Comparison of ENCODE assay signal across 21 cellular contexts in genomic region chr7:101177644-101178043, GRCh38. TPM values are rescaled to one million over a fixed set of nuclear protein-coding genes. Genes with fewer than 3 reads are reported as not detected.
A peak's percentile ranks its signal among the peaks of the same experiment; 100 is the strongest.
DNase-seq lines count a peak whose midpoint lies in the region; ATAC-seq, FAIRE-seq and TF ChIP-seq lines count a peak whose summit lies in the region.
"Had no signal": no experiment of that assay in that cellular context is flagged by ENCODE, and none has a peak within 500 bp of the region (broad histone marks: within the 10 kb centered on the region; RNA-seq: fewer than 3 reads in every experiment).

No MANE protein-coding gene starts in this region.

- H3K4me1 Mint-ChIP-seq in brain (peaks cover 54% of the 10 kb centered on the region), immature natural killer cell (peaks cover 7 to 15% of the 10 kb centered on the region in 2 donors)

- FAIRE-seq in HepG2 (lab: Jason Lieb, UNC): no peak
- FAIRE-seq: D721Med, GM19239 had no signal

- TF ChIP-seq EP300 in HepG2 (IDR thresholded peaks at IDR 0.05; ENCODE audit: low read depth in 2 of 2, low read length in 2 of 2) (no peak), HepG2 (CRISPR knock-in tag; IDR thresholded peaks at IDR 0.05; ENCODE audit: borderline replicate concordance) (no peak)

- no peaks in the 10 kb centered on the region for H3K9me3 ChIP-seq in HepG2 (ENCODE audit: low read length)

- no peak for TF ChIP-seq POLR2A in HepG2 (IDR thresholded peaks at IDR 0.05; ENCODE audit: insufficient read depth in 1 of 2, low read depth in 2 of 2, low read length in 2 of 2)

- H3K9me3 Mint-ChIP-seq in brain (peaks cover 0 to 13% (median 2%) of the 10 kb centered on the region in 5 experiments), immature natural killer cell (peaks cover 0 to 2% (median 0%) of the 10 kb centered on the region in 6 donors)
- H3K9me3 Mint-ChIP-seq: CD8-positive, alpha-beta T cell had no signal

- H3K4me2 ChIP-seq in HepG2 (ENCODE audit: low read depth, low read length): no peak overlapping the region

- no TSS peak for BruUV-seq in HepG2 (replicated peaks; lab: Mats Ljungman, UMichigan)

- H3K36me3 Mint-ChIP-seq in brain (peaks cover 27% of the 10 kb centered on the region), immature natural killer cell (no peaks in the 10 kb centered on the region)
- H3K36me3 Mint-ChIP-seq: CD8-positive, alpha-beta T cell had no signal

- H3K27me3 Mint-ChIP-seq in brain (peaks cover 93% of the 10 kb centered on the region), immature natural killer cell (ENCODE audit: low read depth in 3 of 3) (peaks cover 29 to 60% (median 36%) of the 10 kb centered on the region in 3 donors)

- intact Hi-C loops in HepG2 (cut with micrococcal nuclease; ENCODE audit: unreplicated experiment): no loop called here

- H3K27ac ChIP-seq in HepG2 (ENCODE audit: extremely low read length, insufficient read depth, low read length): no peak overlapping the region
- H3K27ac ChIP-seq: 22Rv1 had no signal

- TF ChIP-seq CTCF in brain (conservative IDR thresholded peaks at IDR 0.05) (no peak), HepG2 (CRISPR knock-in tag; IDR thresholded peaks at IDR 0.05) (no peak)

- in situ Hi-C loops in HepG2 (cut with HindIII; ENCODE audit: extremely low pct_ligation_motif_present, low pct_unique_long_range_greater_than_20kb): no loop called here

- no peak for TF ChIP-seq RAD21 in HepG2 (CRISPR knock-in tag; IDR thresholded peaks at IDR 0.05)

- no peaks in the 10 kb centered on the region for H4K20me1 ChIP-seq in HepG2 (ENCODE audit: insufficient read depth, low read length)

- peaks cover 54% of the 10 kb centered on the region for H3K4me1 ChIP-seq in HepG2 (ENCODE audit: insufficient read depth, low read length)

- no peak overlapping the region for H2AFZ ChIP-seq in HepG2 (ENCODE audit: low read length)

- no peaks in the 10 kb centered on the region for H3K36me3 ChIP-seq in HepG2 (replicated peaks in 1 of 2; ENCODE audit: control insufficient read depth in 1 of 2, insufficient read depth in 2 of 2, low read length in 2 of 2)

- CTCF ChIA-PET in HepG2 (lab: Yijun Ruan, JAX; ENCODE audit: low intra/inter-chr PET ratio, low total read pairs): no interaction called here

- ATAC-seq in HepG2 (no peak), HG03095 (IDR thresholded peaks at IDR 0.05; ENCODE audit: unreplicated experiment) (no peak), GM19328 (IDR thresholded peaks at IDR 0.05; ENCODE audit: unreplicated experiment) (no peak)
- ATAC-seq: CD8-positive, alpha-beta T cell had no signal

- no peak overlapping the region for H3K9ac ChIP-seq in HepG2 (ENCODE audit: insufficient read depth, low read depth, low read length)

- DNase-seq in DMS 273 (lab: John Stamatoyannopoulos, UW; ENCODE audit: unreplicated experiment) (peak; percentile 52), DMS 273 treated with DMSO at 0.1 percent for 48 hours (lab: John Stamatoyannopoulos, UW) (no peak), HuH-7.5 (ENCODE audit: low spot score) (peak; percentile 20), HepG2 (ENCODE audit: low spot score) (no peak), immature natural killer cell (no peak)
- DNase-seq: CD8-positive, alpha-beta T cell; COR-L47; DMS53; GF-D8; HCEC 1CT; HFFc6 had no signal

- H3K27me3 ChIP-seq in HepG2 (ENCODE audit: control insufficient read depth in 1 of 2, insufficient read depth in 2 of 2, low read length in 2 of 2): peaks cover 16 to 66% of the 10 kb centered on the region in 2 experiments

- H3K4me3 Mint-ChIP-seq in brain (peak overlapping the region in 4 of 5 experiments; percentile 24 to 93 (median 38)), immature natural killer cell (no peak overlapping the region)
- H3K4me3 Mint-ChIP-seq: CD8-positive, alpha-beta T cell; HFFc6 had no signal

- H3K4me3 ChIP-seq in HepG2 (replicated peaks in 1 of 3; ENCODE audit: insufficient read depth in 1 of 3, low read depth in 2 of 3, low read length in 3 of 3): no peak overlapping the region

- no peaks in the 10 kb centered on the region for H3K79me2 ChIP-seq in HepG2 (ENCODE audit: insufficient read depth, low read length)

- WGBS in HepG2 (ENCODE audit: low lambda C conversion rate): 47% methylated on average over 2 of the region's 2 CpGs

- POLR2A ChIA-PET in HepG2 (lab: Yijun Ruan, JAX): no interaction called here

- H3K27ac Mint-ChIP-seq in brain (no peak overlapping the region), immature natural killer cell (no peak overlapping the region)
- H3K27ac Mint-ChIP-seq: CD14-positive monocyte; CD8-positive, alpha-beta T cell; HFFc6 had no signal

RNA-seq across cellular contexts. Expression of gene NAT16, which starts 2.4 kb away (rescaled TPM):
- polyA plus RNA-seq in brain (ENCODE audit: insufficient read depth, low read depth, low replicate concordance) (41.0 TPM), HepG2 (2011; rRNA removed) (0.04 TPM in 1 of 2 replicates, not detected in the other), immature natural killer cell (not detected)
- not detected in 2 replicates for total RNA-seq in HepG2 (2016; rRNA removed; fragmentation: Illumina TruSeq; extraction: Trizol)
- total RNA-seq in HepG2 (2016; cell fraction: cytosol; rRNA removed; fragmentation: Illumina TruSeq; extraction: Trizol; ENCODE audit: low read depth): not detected in 2 replicates
- not detected in 2 replicates for total RNA-seq in HepG2 (2016; cell fraction: insoluble cytoplasmic fraction; rRNA removed; fragmentation: Illumina TruSeq; extraction: Trizol)
- total RNA-seq in HepG2 (2016; cell fraction: membrane; rRNA removed; fragmentation: Illumina TruSeq; extraction: Trizol): not detected in 2 replicates
- not detected in 2 replicates for total RNA-seq in HepG2 (2016; cell fraction: nucleus; rRNA removed; fragmentation: Illumina TruSeq; extraction: Trizol)
- 0.04 and 0.05 TPM in 2 replicates for polyA plus RNA-seq in HepG2 (2011; cell fraction: cytosol; rRNA removed)
- 0.24 and 0.34 TPM in 2 replicates for polyA plus RNA-seq in HepG2 (2011; cell fraction: nucleus; rRNA removed)
- 0.12 TPM in 1 of 2 replicates, not detected in the other for polyA plus RNA-seq in HepG2 (2012)
- not detected in 2 replicates for polyA plus RNA-seq in HepG2 (2016; cell fraction: cytosol; fragmentation: Illumina TruSeq; extraction: Trizol; ENCODE audit: low read depth)
- polyA plus RNA-seq in HepG2 (2016; cell fraction: insoluble cytoplasmic fraction; fragmentation: Illumina TruSeq; extraction: Trizol; ENCODE audit: low read depth): not detected in 2 replicates
- not detected in 2 replicates for polyA plus RNA-seq in HepG2 (2016; cell fraction: membrane; fragmentation: Illumina TruSeq; extraction: Trizol; ENCODE audit: low read depth)
- polyA plus RNA-seq in HepG2 (2016; cell fraction: nucleus; fragmentation: Illumina TruSeq; extraction: Trizol; ENCODE audit: insufficient read depth, low read depth): not detected in 2 replicates
- not detected in 2 replicates for polyA minus RNA-seq in HepG2 (2011; rRNA and poly(A)+ RNA removed; ENCODE audit: low replicate concordance)
- not detected in 2 replicates for polyA minus RNA-seq in HepG2 (2011; cell fraction: cytosol; rRNA and poly(A)+ RNA removed)
- polyA minus RNA-seq in HepG2 (2011; cell fraction: nucleus; rRNA and poly(A)+ RNA removed): not detected in 2 replicates
- total RNA-seq: A673; CD8-positive, alpha-beta T cell; H4; HFFc6 had no signal
- polyA plus RNA-seq: CD14-positive monocyte had no signal

RNA-seq across cellular contexts. Expression of gene VGF, which starts 12.3 kb away (rescaled TPM):
- polyA plus RNA-seq in brain (ENCODE audit: insufficient read depth, low read depth, low replicate concordance) (37.7 TPM), HepG2 (2011; rRNA removed) (0.12 and 0.21 TPM in 2 replicates), immature natural killer cell (not detected)
- total RNA-seq in HepG2 (2016; rRNA removed; fragmentation: Illumina TruSeq; extraction: Trizol): 0.10 and 0.46 TPM in 2 replicates
- total RNA-seq in HepG2 (2016; cell fraction: cytosol; rRNA removed; fragmentation: Illumina TruSeq; extraction: Trizol; ENCODE audit: low read depth): 0.18 TPM in 1 of 2 replicates, not detected in the other
- total RNA-seq in HepG2 (2016; cell fraction: insoluble cytoplasmic fraction; rRNA removed; fragmentation: Illumina TruSeq; extraction: Trizol): 0.52 TPM in 1 of 2 replicates, not detected in the other
- total RNA-seq in HepG2 (2016; cell fraction: membrane; rRNA removed; fragmentation: Illumina TruSeq; extraction: Trizol): 0.10 and 0.15 TPM in 2 replicates
- 0.44 and 0.78 TPM in 2 replicates for total RNA-seq in HepG2 (2016; cell fraction: nucleus; rRNA removed; fragmentation: Illumina TruSeq; extraction: Trizol)
- 0.12 and 0.23 TPM in 2 replicates for polyA plus RNA-seq in HepG2 (2011; cell fraction: cytosol; rRNA removed)
- polyA plus RNA-seq in HepG2 (2011; cell fraction: nucleus; rRNA removed): 0.40 and 0.96 TPM in 2 replicates
- 0.09 and 0.31 TPM in 2 replicates for polyA plus RNA-seq in HepG2 (2012)
- 0.06 and 0.09 TPM in 2 replicates for polyA plus RNA-seq in HepG2 (2016; cell fraction: cytosol; fragmentation: Illumina TruSeq; extraction: Trizol; ENCODE audit: low read depth)
- polyA plus RNA-seq in HepG2 (2016; cell fraction: insoluble cytoplasmic fraction; fragmentation: Illumina TruSeq; extraction: Trizol; ENCODE audit: low read depth): 0.15 and 0.16 TPM in 2 replicates
- polyA plus RNA-seq in HepG2 (2016; cell fraction: membrane; fragmentation: Illumina TruSeq; extraction: Trizol; ENCODE audit: low read depth): 0.08 TPM in 1 of 2 replicates, not detected in the other
- polyA plus RNA-seq in HepG2 (2016; cell fraction: nucleus; fragmentation: Illumina TruSeq; extraction: Trizol; ENCODE audit: insufficient read depth, low read depth): 0.99 and 1.4 TPM in 2 replicates
- 0.14 and 0.16 TPM in 2 replicates for polyA minus RNA-seq in HepG2 (2011; rRNA and poly(A)+ RNA removed; ENCODE audit: low replicate concordance)
- 0.69 and 0.88 TPM in 2 replicates for polyA minus RNA-seq in HepG2 (2011; cell fraction: cytosol; rRNA and poly(A)+ RNA removed)
- not detected in 2 replicates for polyA minus RNA-seq in HepG2 (2011; cell fraction: nucleus; rRNA and poly(A)+ RNA removed)
- total RNA-seq: CD8-positive, alpha-beta T cell had no signal
- polyA plus RNA-seq: CD14-positive monocyte had no signal

RNA-seq across cellular contexts. Expression of gene MOGAT3, which starts 23.2 kb away (rescaled TPM):
- polyA plus RNA-seq in brain (ENCODE audit: insufficient read depth, low read depth, low replicate concordance) (not detected), HepG2 (2011; rRNA removed) (30.5 and 39.2 TPM in 2 replicates), immature natural killer cell (not detected)
- 5.5 and 22.5 TPM in 2 replicates for total RNA-seq in HepG2 (2016; rRNA removed; fragmentation: Illumina TruSeq; extraction: Trizol)
- total RNA-seq in HepG2 (2016; cell fraction: cytosol; rRNA removed; fragmentation: Illumina TruSeq; extraction: Trizol; ENCODE audit: low read depth): 4.9 TPM in 2 replicates
- total RNA-seq in HepG2 (2016; cell fraction: insoluble cytoplasmic fraction; rRNA removed; fragmentation: Illumina TruSeq; extraction: Trizol): 5.7 and 22.7 TPM in 2 replicates
- total RNA-seq in HepG2 (2016; cell fraction: membrane; rRNA removed; fragmentation: Illumina TruSeq; extraction: Trizol): 4.8 and 5.0 TPM in 2 replicates
- 38.2 and 46.4 TPM in 2 replicates for total RNA-seq in HepG2 (2016; cell fraction: nucleus; rRNA removed; fragmentation: Illumina TruSeq; extraction: Trizol)
- 16.6 and 17.2 TPM in 2 replicates for polyA plus RNA-seq in HepG2 (2011; cell fraction: cytosol; rRNA removed)
- polyA plus RNA-seq in HepG2 (2011; cell fraction: nucleus; rRNA removed): 82.9 and 84.5 TPM in 2 replicates
- polyA plus RNA-seq in HepG2 (2012): 17.1 and 24.2 TPM in 2 replicates
- polyA plus RNA-seq in HepG2 (2016; cell fraction: cytosol; fragmentation: Illumina TruSeq; extraction: Trizol; ENCODE audit: low read depth): 1.8 and 2.5 TPM in 2 replicates
- polyA plus RNA-seq in HepG2 (2016; cell fraction: insoluble cytoplasmic fraction; fragmentation: Illumina TruSeq; extraction: Trizol; ENCODE audit: low read depth): 5.6 and 6.9 TPM in 2 replicates
- 2.9 and 3.0 TPM in 2 replicates for polyA plus RNA-seq in HepG2 (2016; cell fraction: membrane; fragmentation: Illumina TruSeq; extraction: Trizol; ENCODE audit: low read depth)
- polyA plus RNA-seq in HepG2 (2016; cell fraction: nucleus; fragmentation: Illumina TruSeq; extraction: Trizol; ENCODE audit: insufficient read depth, low read depth): 38.7 and 42.5 TPM in 2 replicates
- 121 TPM in 1 of 2 replicates, not detected in the other for polyA minus RNA-seq in HepG2 (2011; rRNA and poly(A)+ RNA removed; ENCODE audit: low replicate concordance)
- polyA minus RNA-seq in HepG2 (2011; cell fraction: cytosol; rRNA and poly(A)+ RNA removed): 14.9 and 15.6 TPM in 2 replicates
- 233 and 284 TPM in 2 replicates for polyA minus RNA-seq in HepG2 (2011; cell fraction: nucleus; rRNA and poly(A)+ RNA removed)
- total RNA-seq: A673; CD8-positive, alpha-beta T cell; H4; HFFc6 had no signal
- polyA plus RNA-seq: BJ, CD14-positive monocyte had no signal

RNA-seq across cellular contexts. Expression of gene AP1S1, which starts 23.4 kb away (rescaled TPM):
- polyA plus RNA-seq in brain (ENCODE audit: insufficient read depth, low read depth, low replicate concordance) (127 TPM), HepG2 (2011; rRNA removed) (65.2 and 68.1 TPM in 2 replicates), immature natural killer cell (1 to 10 TPM; 3.3 to 6.0 (median 3.6) TPM)
- total RNA-seq in HepG2 (2016; rRNA removed; fragmentation: Illumina TruSeq; extraction: Trizol): 57.5 and 77.9 TPM in 2 replicates
- total RNA-seq in HepG2 (2016; cell fraction: cytosol; rRNA removed; fragmentation: Illumina TruSeq; extraction: Trizol; ENCODE audit: low read depth): 12.5 and 16.2 TPM in 2 replicates
- total RNA-seq in HepG2 (2016; cell fraction: insoluble cytoplasmic fraction; rRNA removed; fragmentation: Illumina TruSeq; extraction: Trizol): 61.5 and 77.2 TPM in 2 replicates
- 27.8 and 28.9 TPM in 2 replicates for total RNA-seq in HepG2 (2016; cell fraction: membrane; rRNA removed; fragmentation: Illumina TruSeq; extraction: Trizol)
- total RNA-seq in HepG2 (2016; cell fraction: nucleus; rRNA removed; fragmentation: Illumina TruSeq; extraction: Trizol): 21.6 and 22.0 TPM in 2 replicates
- 72.3 and 73.9 TPM in 2 replicates for polyA plus RNA-seq in HepG2 (2011; cell fraction: cytosol; rRNA removed)
- polyA plus RNA-seq in HepG2 (2011; cell fraction: nucleus; rRNA removed): 36.3 and 39.1 TPM in 2 replicates
- polyA plus RNA-seq in HepG2 (2012): 37.2 and 44.1 TPM in 2 replicates
- polyA plus RNA-seq in HepG2 (2016; cell fraction: cytosol; fragmentation: Illumina TruSeq; extraction: Trizol; ENCODE audit: low read depth): 12.3 and 17.5 TPM in 2 replicates
- 79.7 and 84.4 TPM in 2 replicates for polyA plus RNA-seq in HepG2 (2016; cell fraction: insoluble cytoplasmic fraction; fragmentation: Illumina TruSeq; extraction: Trizol; ENCODE audit: low read depth)
- 20.4 and 24.4 TPM in 2 replicates for polyA plus RNA-seq in HepG2 (2016; cell fraction: membrane; fragmentation: Illumina TruSeq; extraction: Trizol; ENCODE audit: low read depth)
- polyA plus RNA-seq in HepG2 (2016; cell fraction: nucleus; fragmentation: Illumina TruSeq; extraction: Trizol; ENCODE audit: insufficient read depth, low read depth): 37.5 and 48.7 TPM in 2 replicates
- 27.0 and 72.1 TPM in 2 replicates for polyA minus RNA-seq in HepG2 (2011; rRNA and poly(A)+ RNA removed; ENCODE audit: low replicate concordance)
- polyA minus RNA-seq in HepG2 (2011; cell fraction: cytosol; rRNA and poly(A)+ RNA removed): 13.5 and 15.9 TPM in 2 replicates
- polyA minus RNA-seq in HepG2 (2011; cell fraction: nucleus; rRNA and poly(A)+ RNA removed): 6.6 and 8.1 TPM in 2 replicates

RNA-seq across cellular contexts. Expression of gene PLOD3, which starts 39.7 kb away (rescaled TPM):
- polyA plus RNA-seq in brain (ENCODE audit: insufficient read depth, low read depth, low replicate concordance) (73.5 TPM), HepG2 (2011; rRNA removed) (65.8 and 69.0 TPM in 2 replicates), immature natural killer cell (10 to 100 TPM; 19.6 to 28.6 (median 26.6) TPM)
- total RNA-seq in HepG2 (2016; rRNA removed; fragmentation: Illumina TruSeq; extraction: Trizol): 22.2 and 67.4 TPM in 2 replicates
- total RNA-seq in HepG2 (2016; cell fraction: cytosol; rRNA removed; fragmentation: Illumina TruSeq; extraction: Trizol; ENCODE audit: low read depth): 23.9 and 25.4 TPM in 2 replicates
- total RNA-seq in HepG2 (2016; cell fraction: insoluble cytoplasmic fraction; rRNA removed; fragmentation: Illumina TruSeq; extraction: Trizol): 20.2 and 72.6 TPM in 2 replicates
- 24.4 and 25.4 TPM in 2 replicates for total RNA-seq in HepG2 (2016; cell fraction: membrane; rRNA removed; fragmentation: Illumina TruSeq; extraction: Trizol)
- 63.9 and 86.6 TPM in 2 replicates for total RNA-seq in HepG2 (2016; cell fraction: nucleus; rRNA removed; fragmentation: Illumina TruSeq; extraction: Trizol)
- polyA plus RNA-seq in HepG2 (2011; cell fraction: cytosol; rRNA removed): 46.3 and 69.3 TPM in 2 replicates
- 162 and 195 TPM in 2 replicates for polyA plus RNA-seq in HepG2 (2011; cell fraction: nucleus; rRNA removed)
- 53.0 and 94.8 TPM in 2 replicates for polyA plus RNA-seq in HepG2 (2012)
- polyA plus RNA-seq in HepG2 (2016; cell fraction: cytosol; fragmentation: Illumina TruSeq; extraction: Trizol; ENCODE audit: low read depth): 12.2 and 13.8 TPM in 2 replicates
- polyA plus RNA-seq in HepG2 (2016; cell fraction: insoluble cytoplasmic fraction; fragmentation: Illumina TruSeq; extraction: Trizol; ENCODE audit: low read depth): 27.9 and 38.5 TPM in 2 replicates
- polyA plus RNA-seq in HepG2 (2016; cell fraction: membrane; fragmentation: Illumina TruSeq; extraction: Trizol; ENCODE audit: low read depth): 21.2 and 23.4 TPM in 2 replicates
- 217 and 227 TPM in 2 replicates for polyA plus RNA-seq in HepG2 (2016; cell fraction: nucleus; fragmentation: Illumina TruSeq; extraction: Trizol; ENCODE audit: insufficient read depth, low read depth)
- 44.4 and 96.8 TPM in 2 replicates for polyA minus RNA-seq in HepG2 (2011; rRNA and poly(A)+ RNA removed; ENCODE audit: low replicate concordance)
- polyA minus RNA-seq in HepG2 (2011; cell fraction: cytosol; rRNA and poly(A)+ RNA removed): 55.0 and 69.8 TPM in 2 replicates
- 37.7 and 50.2 TPM in 2 replicates for polyA minus RNA-seq in HepG2 (2011; cell fraction: nucleus; rRNA and poly(A)+ RNA removed)

Comparison
In these comparisons a context has a peak if more than half of its experiments do, and no peak if none do; other contexts are left out.
1. DNase-seq: peak in DMS 273 (single experiment) and HuH-7.5 (single experiment); none in DMS 273 treated with DMSO at 0.1 percent for 48 hours (single experiment), HepG2 (single experiment) and immature natural killer cell (0 of 3).
2. H3K4me3 Mint-ChIP-seq: peak in brain (4 of 5); none in immature natural killer cell (0 of 5).
3. RNA of gene NAT16, which starts 2.4 kb away (polyA plus RNA-seq): 41.0 TPM in brain (single experiment); 0.04 to 0.34 TPM in HepG2 and not detected in immature natural killer cell; every median in the first group is over 10 times any median in the second.
4. RNA of gene VGF, which starts 12.3 kb away (polyA plus RNA-seq): 37.7 TPM in brain (single experiment); 0.06 to 1.4 TPM in HepG2 and not detected in immature natural killer cell; every median in the first group is over 10 times any median in the second.